Comparison of ENCODE assay signal across 9 cellular contexts in genomic region chr1:207672525-207673130, GRCh38. TPM values are rescaled to one million over a fixed set of nuclear protein-coding genes. Genes with fewer than 3 reads are reported as not detected.
DNase-seq lines count a peak whose midpoint lies in the region; ATAC-seq and TF ChIP-seq lines count a peak whose summit lies in the region.
"Had no signal": no experiment of that assay in that cellular context is flagged by ENCODE, and none has a peak within 500 bp of the region (broad histone marks: within the 10 kb centered on the region; RNA-seq: fewer than 3 reads in every experiment).

No MANE protein-coding gene starts in this region.

- peak; percentile 6 for DNase-seq in GM04504 (ENCODE audit: low read depth)
- peak; percentile 69 for DNase-seq in MM.1S
- peak; percentile 69 for DNase-seq in SK-MEL-5 (ENCODE audit: low read depth, low spot score)
- DNase-seq in germinal center (ENCODE audit: low spot score) = peak; percentile 53
- peak; percentile 3 for DNase-seq in stromal cell of bone marrow (ENCODE audit: low read depth)
- DNase-seq in tibial nerve (ENCODE audit: low spot score in 2 of 2) = no peak
- no peak for DNase-seq in natural killer cell

- H3K27me3 Mint-ChIP-seq in natural killer cell (ENCODE audit: low read depth in 2 of 2) = peaks cover 42 to 48% of the 10 kb centered on the region in 2 donors

- H3K9me3 ChIP-seq in MM.1S (replicated peaks; ENCODE audit: insufficient read depth, low read length) (no peaks in the 10 kb centered on the region), tibial nerve (no peaks in the 10 kb centered on the region)
- H3K9me3 ChIP-seq: neutrophil had no signal

- no peak overlapping the region for H3K4me3 Mint-ChIP-seq in natural killer cell

- H3K36me3 ChIP-seq in MM.1S (replicated peaks; ENCODE audit: insufficient read depth, low read length) (no peaks in the 10 kb centered on the region), tibial nerve (no peaks in the 10 kb centered on the region)
- H3K36me3 ChIP-seq: neutrophil had no signal

- no peaks in the 10 kb centered on the region for H3K79me2 ChIP-seq in MM.1S (ENCODE audit: low read length)

- 22 to 25% methylated on average over 5 of the region's 5 CpGs for WGBS in tibial nerve, 2 donors

- no peaks in the 10 kb centered on the region for H3K9me3 Mint-ChIP-seq in natural killer cell

- no peak overlapping the region for H3K4me2 ChIP-seq in MM.1S (ENCODE audit: low read depth, low read length)

- ATAC-seq in HG02885 (IDR thresholded peaks at IDR 0.05; ENCODE audit: poor library complexity, unreplicated experiment) = no peak
- no peak for ATAC-seq in natural killer cell

- no peaks in the 10 kb centered on the region for H3K4me1 Mint-ChIP-seq in natural killer cell

- H3K9me2 ChIP-seq in MM.1S (replicated peaks; ENCODE audit: insufficient read depth, low read length) = no peaks in the 10 kb centered on the region

- intact Hi-C loops in natural killer cell (cut with micrococcal nuclease) = no loop called here

- no peaks in the 10 kb centered on the region for H3K36me3 Mint-ChIP-seq in natural killer cell

- no peak overlapping the region for H3K27ac Mint-ChIP-seq in natural killer cell

- TF ChIP-seq CTCF in MM.1S (IDR thresholded peaks at IDR 0.05; ENCODE audit: low read length) (peak; percentile 90), tibial nerve (IDR thresholded peaks at IDR 0.05) (peak in 1 of 5 experiments; percentile 21), natural killer cell (IDR thresholded peaks at IDR 0.05) (no peak)

- H3K27me3 ChIP-seq in MM.1S (replicated peaks; ENCODE audit: insufficient read depth, low read length) (no peaks in the 10 kb centered on the region), tibial nerve (peaks cover 0 to 47% of the 10 kb centered on the region in 2 donors)

- no peak for TF ChIP-seq EP300 in tibial nerve (IDR thresholded peaks at IDR 0.05)

- in situ Hi-C loops in SK-MEL-5 (cut with HindIII; ENCODE audit: low pct_unique_long_range_greater_than_20kb, low sequenced_read_pairs) = no loop called here

- no peak overlapping the region for H3K9ac ChIP-seq in MM.1S (ENCODE audit: low read length)

- no peak for TF ChIP-seq POLR2A in tibial nerve (IDR thresholded peaks at IDR 0.05)

- H3K27ac ChIP-seq in MM.1S (ENCODE audit: low read length) = no peak overlapping the region
- H3K27ac ChIP-seq in tibial nerve = no peak overlapping the region
- H3K27ac ChIP-seq: neutrophil had no signal

- H2AFZ ChIP-seq in MM.1S (ENCODE audit: low read length) = no peak overlapping the region

- H3K4me3 ChIP-seq in MM.1S (ENCODE audit: low read length) (no peak overlapping the region), tibial nerve (no peak overlapping the region)

- H3K4me1 ChIP-seq in MM.1S (ENCODE audit: low read length) (peaks cover 17% of the 10 kb centered on the region), tibial nerve (peaks cover 0 to 10% (median 2%) of the 10 kb centered on the region in 4 donors)

- 0 out of 2 replicates have a peak, but pooled peaks cover 4% of the 10 kb centered on the region for H3F3A ChIP-seq in MM.1S (ENCODE audit: insufficient read depth, low read length)

- H4K20me1 ChIP-seq in MM.1S (ENCODE audit: insufficient read depth, low read length) = no peaks in the 10 kb centered on the region

RNA-seq across cellular contexts. Expression of gene CR1L, which starts 27.7 kb away (rescaled TPM):
- total RNA-seq in SK-MEL-5 (2014; rRNA removed; shearing (Covaris generic)) = not detected in 2 replicates
- not detected in 2 replicates for polyA plus RNA-seq in SK-MEL-5 (2015; cell fraction: cytosol; rRNA removed)
- not detected in 2 replicates for polyA plus RNA-seq in SK-MEL-5 (2015; cell fraction: nucleus; rRNA removed)
- total RNA-seq in tibial nerve (1 to 10 TPM in 1 of 4 donors, not detected in 3; 1.0 TPM), natural killer cell (under 1 TPM in 1 of 3 donors, not detected in 2; 0.98 TPM)

Comparison
In these comparisons a context has a peak if more than half of its experiments do, and no peak if none do; other contexts are left out.
1. DNase-seq: peak in GM04504 (single experiment), MM.1S (single experiment), SK-MEL-5 (single experiment), germinal center (single experiment) and stromal cell of bone marrow (single experiment); none in tibial nerve (0 of 2) and natural killer cell (single experiment).